In the genomic region with DNA sequence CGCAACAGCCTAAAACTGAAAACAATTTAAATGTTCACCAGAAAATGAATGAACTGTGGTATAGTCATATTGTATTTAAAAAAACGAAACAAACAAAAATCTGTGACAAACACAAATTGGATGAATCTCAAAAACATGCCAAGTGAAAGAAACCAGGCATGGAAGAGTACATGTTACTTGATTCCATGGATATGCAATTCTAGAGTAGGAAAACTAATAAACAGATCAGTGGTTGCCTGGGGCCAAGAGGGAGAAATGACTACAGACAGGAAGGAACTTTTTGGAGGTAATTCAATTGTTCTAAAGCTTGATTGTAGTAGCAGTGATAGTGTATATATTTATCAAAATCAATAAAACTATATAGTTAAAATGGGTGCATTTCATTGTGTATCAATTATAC, we compare ENCODE assay signal across 21 cellular contexts. TPM values are rescaled to one million over a fixed set of nuclear protein-coding genes. Genes with fewer than 3 reads are reported as not detected.
A peak's percentile ranks its signal among the peaks of the same experiment; 100 is the strongest.
DNase-seq lines count a peak whose midpoint lies in the region; ATAC-seq, FAIRE-seq and TF ChIP-seq lines count a peak whose summit lies in the region.
"Had no signal": no experiment of that assay in that cellular context is flagged by ENCODE, and none has a peak within 500 bp of the region (broad histone marks: within the 10 kb centered on the region; RNA-seq: fewer than 3 reads in every experiment).

No MANE protein-coding gene starts in this region.

- H4K20me1 ChIP-seq in mammary epithelial cell (ENCODE audit: insufficient read depth, low read length) = peaks cover 1% of the 10 kb centered on the region

- no peak overlapping the region for H3K4me2 ChIP-seq in mammary epithelial cell (ENCODE audit: insufficient read depth, low read depth, low read length)
- H3K4me2 ChIP-seq: GM23338 had no signal

- H3K9me3 ChIP-seq in mammary epithelial cell (replicated peaks; ENCODE audit: insufficient read depth, low read length) = no peaks in the 10 kb centered on the region
- peaks cover 0 to 5% of the 10 kb centered on the region in 2 donors for H3K9me3 ChIP-seq in breast epithelium
- no peaks in the 10 kb centered on the region for H3K9me3 ChIP-seq in thyroid gland
- H3K9me3 ChIP-seq: SJSA1 had no signal

- CTCF ChIA-PET in mammary epithelial cell (lab: Charles Lee; ENCODE audit: low non-redundant PET) = no interaction called here

- H3K79me2 ChIP-seq in mammary epithelial cell (ENCODE audit: insufficient read depth, low read length) = peaks cover 99% of the 10 kb centered on the region

- H3K27ac ChIP-seq in mammary epithelial cell (ENCODE audit: insufficient read depth, low read depth, low read length) = no peak overlapping the region
- no peak overlapping the region for H3K27ac ChIP-seq in breast epithelium
- H3K27ac ChIP-seq in thyroid gland = no peak overlapping the region
- H3K27ac ChIP-seq: SJSA1 had no signal

- no peak for TF ChIP-seq CTCF in mammary epithelial cell (conservative IDR thresholded peaks at IDR 0.05 in 1 of 2, IDR thresholded peaks at IDR 0.05 in 1 of 2; ENCODE audit: extremely low read depth in 1 of 2, insufficient read depth in 1 of 2, low read depth in 1 of 2, low read length in 2 of 2)
- TF ChIP-seq CTCF in breast epithelium (IDR thresholded peaks at IDR 0.05) = no peak
- TF ChIP-seq CTCF in thyroid gland (IDR thresholded peaks at IDR 0.05) = no peak

- no peak for FAIRE-seq in GM12891 (lab: Jason Lieb, UNC)
- FAIRE-seq: K562 had no signal

- no peaks in the 10 kb centered on the region for H3K36me3 ChIP-seq in mammary epithelial cell (ENCODE audit: insufficient read depth, low read length)
- H3K36me3 ChIP-seq in breast epithelium = no peaks in the 10 kb centered on the region
- H3K36me3 ChIP-seq in thyroid gland = no peaks in the 10 kb centered on the region

- H3K27me3 ChIP-seq in mammary epithelial cell (ENCODE audit: insufficient read depth, low read length) = no peaks in the 10 kb centered on the region
- no peaks in the 10 kb centered on the region for H3K27me3 ChIP-seq in breast epithelium
- H3K27me3 ChIP-seq in thyroid gland = no peaks in the 10 kb centered on the region
- H3K27me3 ChIP-seq: SJSA1 had no signal

- in situ Hi-C loops in mammary epithelial cell (cut with MboI; ENCODE audit: low sequenced_read_pairs in 2 of 2) = no loop called here

- WGBS in mammary epithelial cell (ENCODE audit: low coverage, missing lambda C conversion rate) = 72% methylated on average over 2 of the region's 2 CpGs
- 85% methylated on average over 2 of the region's 2 CpGs for WGBS in thyroid gland, 2 donors

- TF ChIP-seq POLR2A in breast epithelium (IDR thresholded peaks at IDR 0.05) (no peak), thyroid gland (IDR thresholded peaks at IDR 0.05) (no peak), GM12891 (IDR thresholded peaks at IDR 0.05; ENCODE audit: low read depth, low read length) (no peak)

- BruUV-seq in mammary epithelial cell (replicated peaks; lab: Mats Ljungman, UMichigan) = no TSS peak

- no peak for ATAC-seq in Right ventricle myocardium inferior
- ATAC-seq: GM23338, K562 had no signal

- DNase-seq in mammary epithelial cell (peak; percentile 15), breast epithelium (ENCODE audit: low spot score in 2 of 2) (no peak), amniotic stem cell (lab: John Stamatoyannopoulos, UW) (peak; percentile 4), fibroblast of gingiva (ENCODE audit: low read depth) (peak; percentile 71), Right ventricle myocardium inferior (ENCODE audit: missing footprints) (no peak), thyroid gland (no peak), GM12891 (ENCODE audit: insufficient read length, low spot score) (no peak), T-helper 9 cell (no peak)
- DNase-seq: 8988T; C1 segment of cervical spinal cord; MV-4-11; NCI-H1417 treated with DMSO at 0.1 percent for 48 hours; NCI-H1930; NCI-H2171; NCI-H446; NCI-H69; NK-92 treated with Interleukin-12 subunit alpha and Interleukin-12 subunit beta, amount 100 ng/mL, for 24 hours; RPMI8226 had no signal

- H3K4me3 ChIP-seq in mammary epithelial cell (replicated peaks in 1 of 3; ENCODE audit: insufficient read depth in 1 of 3, low read depth in 2 of 3, low read length in 3 of 3) = no peak overlapping the region
- H3K4me3 ChIP-seq in breast epithelium = no peak overlapping the region
- no peak overlapping the region for H3K4me3 ChIP-seq in thyroid gland (replicated peaks in 1 of 3)
- H3K4me3 ChIP-seq: GM23338, K562, SJSA1 had no signal

- H3K9ac ChIP-seq in mammary epithelial cell (ENCODE audit: insufficient read depth, low read length) = no peak overlapping the region

- no peaks in the 10 kb centered on the region for H3K4me1 ChIP-seq in mammary epithelial cell (ENCODE audit: insufficient read depth, low read length)
- no peaks in the 10 kb centered on the region for H3K4me1 ChIP-seq in breast epithelium
- peaks cover 0 to 21% of the 10 kb centered on the region in 2 donors for H3K4me1 ChIP-seq in thyroid gland
- H3K4me1 ChIP-seq: SJSA1 had no signal

- H2AFZ ChIP-seq in mammary epithelial cell (ENCODE audit: low read depth, low read length) = no peak overlapping the region
- H2AFZ ChIP-seq: GM23338 had no signal

- dilution Hi-C loops in mammary epithelial cell (cut with HindIII; ENCODE audit: low sequenced_read_pairs) = no loop called here

- intact Hi-C loops in mammary epithelial cell (cut with micrococcal nuclease) (no loop called here), breast epithelium (cut with DNase I; ENCODE audit: low total_unique reads) (no loop called here), Right ventricle myocardium inferior (cut with DNase I) (no loop called here), thyroid gland (cut with DNase I) (no loop called here)

TF ChIP-seq in GM12891, 5 proteins besides CTCF, POLR2A, EP300 and RAD21:
- no peak for TF ChIP-seq PAX5 (IDR thresholded peaks at IDR 0.05; ENCODE audit: insufficient read depth, low read length, severe bottlenecking)
- no peak for TF ChIP-seq SPI1 (IDR thresholded peaks at IDR 0.05; ENCODE audit: low read depth, low read length)
- no peak for TF ChIP-seq POLR2AphosphoS5 (IDR thresholded peaks at IDR 0.05; ENCODE audit: low read depth, low read length)
- no peak for TF ChIP-seq POU2F2 (IDR thresholded peaks at IDR 0.05; ENCODE audit: low read depth, low read length)
- TF ChIP-seq TAF1 (IDR thresholded peaks at IDR 0.05; ENCODE audit: low read depth, low read length) = no peak
TF ChIP-seq in GM12891: peak in this region for 0.

RNA-seq across cellular contexts. Expression of gene UBE3A, which starts 16.8 kb away (rescaled TPM):
- total RNA-seq in mammary epithelial cell (10 to 100 TPM; 93.0 to 98.9 TPM), breast epithelium (100 to 1,000 TPM in 1 of 3 donors, 10 to 100 TPM in 2; 60.2 to 103 (median 80.0) TPM), Right ventricle myocardium inferior (104 TPM), thyroid gland (100 to 1,000 TPM in 3 of 4 donors, 10 to 100 TPM in 1; 88.6 to 140 (median 106) TPM)
- polyA plus RNA-seq in mammary epithelial cell = 24.1 TPM
- 45.0 TPM for polyA minus RNA-seq in mammary epithelial cell
- 21.8 TPM for polyA plus RNA-seq in GM12891 (2012; ENCODE audit: low read depth, missing spikeins)

Comparison
In these comparisons a context has a peak if more than half of its experiments do, and no peak if none do; other contexts are left out.
1. DNase-seq: peak in mammary epithelial cell (single experiment), amniotic stem cell (single experiment) and fibroblast of gingiva (single experiment); none in breast epithelium (0 of 2), Right ventricle myocardium inferior (single experiment), thyroid gland (0 of 2), GM12891 (single experiment) and T-helper 9 cell (single experiment).